Comparison of ENCODE assay signal across 2 cellular contexts in the genomic region with DNA sequence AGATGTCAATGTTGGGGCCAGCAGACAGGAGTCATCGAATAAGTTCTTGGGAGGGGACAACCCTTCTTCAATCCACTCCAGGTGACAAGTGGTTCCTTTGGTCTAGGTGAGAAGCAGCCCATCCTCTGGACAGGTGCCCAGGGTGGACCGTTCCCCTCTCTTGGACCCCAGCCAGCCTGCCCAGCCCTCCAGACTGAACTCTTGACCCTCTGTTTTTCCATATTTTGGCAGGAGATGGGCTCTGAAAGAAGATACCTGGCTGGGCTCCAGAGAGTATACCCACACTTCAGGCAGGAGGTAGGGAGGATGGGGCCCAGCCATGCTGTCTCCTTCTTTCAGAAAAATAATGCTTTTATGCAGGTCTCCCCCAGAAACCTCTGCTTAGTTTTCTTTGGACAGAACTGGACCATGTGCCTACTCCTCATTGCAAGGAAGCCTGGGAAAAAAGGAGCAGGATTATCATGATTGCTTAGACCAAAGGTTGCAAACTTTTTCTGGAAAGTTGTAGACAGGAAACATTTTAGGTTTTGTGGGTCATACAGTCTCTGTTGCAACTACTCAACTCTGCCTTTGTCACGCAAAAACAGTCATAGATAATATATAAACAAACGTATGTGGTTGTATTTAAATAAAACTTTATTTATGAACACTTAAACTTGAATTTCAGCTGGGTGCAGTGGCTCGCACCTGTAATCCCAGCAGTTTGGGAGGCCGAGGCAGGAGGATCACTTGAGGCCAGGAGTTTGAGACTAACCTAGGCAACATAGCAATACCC.
TF ChIP-seq lines count a peak whose summit lies in the region.

No MANE protein-coding gene starts in this region.

TF ChIP-seq in SK-N-SH, 30 proteins besides CTCF, POLR2A, EP300 and RAD21 (continued from another document):
- TF ChIP-seq USF2 (IDR thresholded peaks at IDR 0.05; ENCODE audit: borderline replicate concordance, low read depth, low read length) = no peak
- TF ChIP-seq REST (IDR thresholded peaks at IDR 0.05; ENCODE audit: low read depth, low read length) = no peak
- no peak for TF ChIP-seq TCF12 (IDR thresholded peaks at IDR 0.05)
- no peak for TF ChIP-seq SMC3 (IDR thresholded peaks at IDR 0.05; ENCODE audit: low read depth, low read length)
- no peak for TF ChIP-seq CHD2 (IDR thresholded peaks at IDR 0.05; ENCODE audit: low read length, partially characterized antibody)

TF ChIP-seq in SK-N-SH treated with all-trans-retinoic acid at 6 μM for 48 hours, 23 proteins besides CTCF, POLR2A, EP300 and RAD21 (continued from another document):
- TF ChIP-seq CSRNP3 (CRISPR knock-in tag; IDR thresholded peaks at IDR 0.05) (no peak), GLIS3 (CRISPR knock-in tag; IDR thresholded peaks at IDR 0.05) (no peak), PATZ1 (CRISPR knock-in tag; IDR thresholded peaks at IDR 0.05; ENCODE audit: borderline replicate concordance) (no peak), TSHZ2 (CRISPR knock-in tag; IDR thresholded peaks at IDR 0.05) (no peak), ZNF70 (CRISPR knock-in tag; IDR thresholded peaks at IDR 0.05) (no peak), POU6F1 (CRISPR knock-in tag; IDR thresholded peaks at IDR 0.05; ENCODE audit: borderline replicate concordance, low read depth) (no peak), ZFP3 (CRISPR knock-in tag; IDR thresholded peaks at IDR 0.05) (no peak), ZC3H10 (CRISPR knock-in tag; IDR thresholded peaks at IDR 0.05) (no peak), ESRRG (CRISPR knock-in tag; IDR thresholded peaks at IDR 0.05) (no peak), SNAI2 (CRISPR knock-in tag; IDR thresholded peaks at IDR 0.05) (no peak), ZNF8 (CRISPR knock-in tag; IDR thresholded peaks at IDR 0.05) (no peak), RARB (CRISPR knock-in tag; IDR thresholded peaks at IDR 0.05) (no peak), ZFP30 (CRISPR knock-in tag; IDR thresholded peaks at IDR 0.05) (no peak), CREB5 (CRISPR knock-in tag; IDR thresholded peaks at IDR 0.05; ENCODE audit: low read depth) (no peak), ZNF565 (CRISPR knock-in tag; conservative IDR thresholded peaks at IDR 0.05; ENCODE audit: low read depth) (no peak)
